Comparison of ENCODE assay signal across 22 cellular contexts in the genomic region with DNA sequence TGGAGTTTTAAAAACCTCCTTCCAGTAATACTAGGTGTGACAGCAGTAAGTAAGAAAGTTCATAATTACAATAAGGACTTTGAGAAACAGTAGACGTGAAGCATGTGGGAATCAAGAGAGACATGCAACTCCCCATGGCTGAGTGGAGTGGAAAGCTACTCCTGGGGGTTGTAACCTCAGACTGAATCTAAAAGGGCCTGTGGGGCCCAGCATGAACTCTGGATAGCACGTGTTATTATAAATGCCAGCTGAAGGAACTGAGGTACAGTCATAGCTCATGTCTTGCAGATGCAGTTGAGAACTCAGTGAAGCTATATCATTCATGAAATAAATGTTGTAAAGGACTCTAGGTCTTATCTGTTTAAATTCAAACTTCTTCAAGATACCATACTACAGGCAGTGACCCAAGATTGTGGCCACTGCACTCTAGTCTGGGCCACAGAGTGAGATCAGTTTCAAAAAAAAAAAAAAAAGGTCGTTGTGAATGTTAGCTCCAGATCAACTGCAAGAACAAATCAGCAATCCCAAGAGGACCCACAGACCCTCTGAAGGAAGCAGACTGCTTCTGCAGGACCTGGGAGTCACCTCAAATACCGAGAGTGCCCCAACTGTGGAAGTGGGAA.
A peak's percentile ranks its signal among the peaks of the same experiment; 100 is the strongest.
DNase-seq lines count a peak whose midpoint lies in the region; ATAC-seq and TF ChIP-seq lines count a peak whose summit lies in the region.
"Had no signal": no experiment of that assay in that cellular context is flagged by ENCODE, and none has a peak within 500 bp of the region (broad histone marks: within the 10 kb centered on the region; RNA-seq: fewer than 3 reads in every experiment).

No MANE protein-coding gene starts in this region.

- POLR2A ChIA-PET in Caco-2 (lab: Charles Lee), result no interaction called here

- TF ChIP-seq CTCF in Caco-2 (IDR thresholded peaks at IDR 0.05; ENCODE audit: insufficient read depth in 1 of 2, low read depth in 1 of 2, low read length in 1 of 2, severe bottlenecking in 1 of 2, unreplicated experiment in 1 of 2) (no peak), endodermal cell (conservative IDR thresholded peaks at IDR 0.05) (no peak), gastrocnemius medialis (IDR thresholded peaks at IDR 0.05 in 4 of 5, conservative IDR thresholded peaks at IDR 0.05 in 1 of 5) (no peak)

- H3K4me1 ChIP-seq in Caco-2 (no peaks in the 10 kb centered on the region), endodermal cell (ENCODE audit: control insufficient read depth, insufficient read depth, low read length) (no peaks in the 10 kb centered on the region), gastrocnemius medialis (peaks cover 27 to 44% of the 10 kb centered on the region in 2 donors)
- H3K4me1 ChIP-seq: BE2C; BLaER1 treated with 17β-estradiol and CSF1 and Interleukin-3, amounts not matched to agents 10 nM and 100 nM had no signal

- peak overlapping the region; percentile 48 for H3K27ac Mint-ChIP-seq in Caco-2 (ENCODE audit: unreplicated experiment)
- H3K27ac Mint-ChIP-seq in endodermal cell, result no peak overlapping the region
- H3K27ac Mint-ChIP-seq: CD14-positive monocyte; CD4-positive, alpha-beta T cell; CD8-positive, alpha-beta memory T cell; GM23338; HFFc6 had no signal

- H3K27me3 ChIP-seq in Caco-2 (replicated peaks; ENCODE audit: control insufficient read depth, insufficient read depth, low read length), result no peaks in the 10 kb centered on the region
- no peaks in the 10 kb centered on the region for H3K27me3 ChIP-seq in endodermal cell (ENCODE audit: control insufficient read depth, insufficient read depth, low read length, poor library complexity, severe bottlenecking)
- no peaks in the 10 kb centered on the region for H3K27me3 ChIP-seq in gastrocnemius medialis
- H3K27me3 ChIP-seq: BE2C; BLaER1 treated with 17β-estradiol and CSF1 and Interleukin-3, amounts not matched to agents 10 nM and 100 nM had no signal

- H3K36me3 ChIP-seq in Caco-2 (ENCODE audit: control insufficient read depth, insufficient read depth, low read length), result no peaks in the 10 kb centered on the region
- H3K36me3 ChIP-seq in endodermal cell (ENCODE audit: control insufficient read depth, insufficient read depth, low read length), result no peaks in the 10 kb centered on the region
- H3K36me3 ChIP-seq in gastrocnemius medialis, result no peaks in the 10 kb centered on the region
- H3K36me3 ChIP-seq: BE2C; BLaER1 treated with 17β-estradiol and CSF1 and Interleukin-3, amounts not matched to agents 10 nM and 100 nM had no signal

- peak; percentile 30 for ATAC-seq in Right ventricle myocardium superior (ENCODE audit: poor library complexity)
- ATAC-seq in left cardiac atrium, result no peak
- ATAC-seq in gastrocnemius medialis, result peak; percentile 33 to 68
- ATAC-seq in HG02623 (IDR thresholded peaks at IDR 0.05; ENCODE audit: unreplicated experiment), result no peak
- ATAC-seq: GM23338 had no signal

- BruUV-seq in Caco-2 (replicated peaks; lab: Mats Ljungman, UMichigan), result no TSS peak

- H3K27me3 Mint-ChIP-seq in Caco-2 (ENCODE audit: insufficient read depth, unreplicated experiment), result peaks cover 5% of the 10 kb centered on the region
- peaks cover 2% of the 10 kb centered on the region for H3K27me3 Mint-ChIP-seq in endodermal cell (ENCODE audit: insufficient read depth)
- H3K27me3 Mint-ChIP-seq: CD4-positive, alpha-beta T cell; CD8-positive, alpha-beta memory T cell had no signal

- H3K9me3 Mint-ChIP-seq in Caco-2 (ENCODE audit: unreplicated experiment) (peaks cover 19% of the 10 kb centered on the region), endodermal cell (peaks cover 44% of the 10 kb centered on the region)

- H3K9me3 ChIP-seq in Caco-2, result no peaks in the 10 kb centered on the region
- H3K9me3 ChIP-seq in endodermal cell (ENCODE audit: control insufficient read depth, low read length), result peaks cover 40% of the 10 kb centered on the region
- H3K9me3 ChIP-seq in gastrocnemius medialis, result no peaks in the 10 kb centered on the region
- H3K9me3 ChIP-seq: BE2C had no signal

- H3K27ac ChIP-seq in endodermal cell (ENCODE audit: low read depth, low read length) (no peak overlapping the region), gastrocnemius medialis (peak overlapping the region; percentile 74 to 86 (median 82))
- H3K27ac ChIP-seq: 22Rv1; BLaER1 treated with 17β-estradiol and CSF1 and Interleukin-3, amounts not matched to agents 10 nM and 100 nM had no signal

- H3K4me3 Mint-ChIP-seq in Caco-2 (ENCODE audit: unreplicated experiment), result no peak overlapping the region
- H3K4me3 Mint-ChIP-seq in endodermal cell, result no peak overlapping the region
- H3K4me3 Mint-ChIP-seq: CD14-positive monocyte; CD4-positive, alpha-beta T cell; CD8-positive, alpha-beta memory T cell; GM23338; H9; HFFc6 had no signal

- H3K4me1 Mint-ChIP-seq in Caco-2 (ENCODE audit: low read depth, unreplicated experiment) (no peaks in the 10 kb centered on the region), endodermal cell (peaks cover 4% of the 10 kb centered on the region)
- H3K4me1 Mint-ChIP-seq: CD14-positive monocyte; CD8-positive, alpha-beta memory T cell; GM23338 had no signal

- in situ Hi-C loops in gastrocnemius medialis (cut with MboI; ENCODE audit: low sequenced_read_pairs in 4 of 4), result no loop called here

- H3K4me3 ChIP-seq in Caco-2 (ENCODE audit: low read depth, low read length) (no peak overlapping the region), endodermal cell (ENCODE audit: low read length) (peak overlapping the region; percentile 36), gastrocnemius medialis (no peak overlapping the region)
- H3K4me3 ChIP-seq: BLaER1 treated with 17β-estradiol and CSF1 and Interleukin-3, amounts not matched to agents 10 nM and 100 nM; GM23338 had no signal

- CTCF ChIA-PET in Caco-2 (lab: Charles Lee), result no interaction called here

- no peaks in the 10 kb centered on the region for H3K36me3 Mint-ChIP-seq in Caco-2 (ENCODE audit: insufficient read depth, unreplicated experiment)
- H3K36me3 Mint-ChIP-seq in endodermal cell (ENCODE audit: low read depth), result peaks cover 19% of the 10 kb centered on the region
- H3K36me3 Mint-ChIP-seq: CD14-positive monocyte; CD8-positive, alpha-beta memory T cell had no signal

- 76 to 89% methylated on average over 2 to 4 of the region's 4 CpGs for WGBS in endodermal cell (ENCODE audit: insufficient coverage in 1 of 2, insufficient read length in 1 of 2), 2 experiments

- no peak for TF ChIP-seq POLR2A in gastrocnemius medialis (IDR thresholded peaks at IDR 0.05)

- H3K9ac ChIP-seq in endodermal cell (ENCODE audit: extremely low read depth, low read length, poor library complexity, severe bottlenecking), result no peak overlapping the region
- H3K9ac ChIP-seq: BLaER1 treated with 17β-estradiol and CSF1 and Interleukin-3, amounts not matched to agents 10 nM and 100 nM had no signal

- DNase-seq in Right ventricle myocardium superior, result no peak
- no peak for DNase-seq in left cardiac atrium
- DNase-seq in Caco-2, result no peak
- DNase-seq in endodermal cell, result no peak
- no peak for DNase-seq in gastrocnemius medialis
- DNase-seq in iPS-NIHi7 (ENCODE audit: extremely low spot score), result no peak
- no peak for DNase-seq in activated CD8-positive, alpha-beta memory T cell treated with anti-CD3 and anti-CD28 coated beads, Interleukin-2, amount 50 U/mL, for 4 hours
- DNase-seq: AML-193; BE2C; Calu3; CD4-positive, alpha-beta T cell; CD8-positive, alpha-beta memory T cell; DMS53; DMS79 treated with DMSO at 0.1 percent for 48 hours; GF-D8; H9; HFFc6 had no signal

- intact Hi-C loops in Right ventricle myocardium superior (cut with DNase I), result no loop called here
- intact Hi-C loops in left cardiac atrium (cut with DNase I), result no loop called here
- intact Hi-C loops in Caco-2 (cut with micrococcal nuclease; ENCODE audit: unreplicated experiment), result no loop called here
- intact Hi-C loops in gastrocnemius medialis (cut with DNase I; ENCODE audit: low total_unique reads), result no loop called here

Comparison
In these comparisons a context has a peak if more than half of its experiments do, and no peak if none do; other contexts are left out.
1. ATAC-seq: peak in Right ventricle myocardium superior (single experiment) and gastrocnemius medialis (2 of 2); none in left cardiac atrium (0 of 2) and HG02623 (single experiment).